In the genomic region with DNA sequence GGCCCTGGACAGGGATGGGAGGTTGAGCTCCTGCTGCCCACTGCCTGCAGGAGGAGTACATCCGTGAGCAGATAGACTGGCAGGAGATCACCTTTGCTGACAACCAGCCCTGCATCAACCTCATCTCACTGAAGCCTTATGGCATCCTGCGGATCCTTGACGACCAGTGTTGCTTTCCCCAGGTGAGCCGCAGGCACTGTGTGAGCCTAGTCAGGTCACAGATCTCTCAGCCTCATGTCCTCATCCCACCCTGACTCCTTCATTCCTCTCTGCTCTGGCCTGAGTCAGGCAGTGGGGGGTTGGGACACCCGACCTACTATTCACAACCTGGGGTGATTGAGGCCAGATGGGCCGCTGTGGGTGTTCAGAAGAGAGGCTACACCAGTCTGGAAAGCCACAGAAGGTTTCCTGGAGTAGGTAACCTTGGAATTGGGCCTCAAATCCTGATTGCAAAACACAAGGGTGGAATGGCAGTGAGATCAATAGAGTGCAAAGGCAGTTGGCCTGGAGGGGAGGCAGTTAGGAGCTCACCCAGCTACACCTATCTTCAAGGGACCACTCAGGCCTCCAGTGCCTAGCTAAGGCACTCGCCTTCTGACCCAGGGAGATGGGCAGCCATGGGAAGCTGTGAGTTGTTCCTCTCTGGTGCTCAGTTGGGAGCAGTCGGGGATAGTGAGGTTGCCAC, we compare ENCODE assay signal across 18 cellular contexts.
"Had no signal": no experiment of that assay in that cellular context is flagged by ENCODE, and none has a peak within 500 bp of the region (broad histone marks: within the 10 kb centered on the region; RNA-seq: fewer than 3 reads in every experiment).

No MANE protein-coding gene starts in this region.

- H3K9me3 Mint-ChIP-seq: naive thymus-derived CD8-positive, alpha-beta T cell had no signal

- H3K4me1 ChIP-seq: thyroid gland, upper lobe of right lung had no signal

- H3K4me3 Mint-ChIP-seq: naive thymus-derived CD8-positive, alpha-beta T cell had no signal

- H3K27ac Mint-ChIP-seq: naive thymus-derived CD8-positive, alpha-beta T cell had no signal

- H3K79me2 ChIP-seq: hepatocyte had no signal

- H3K36me3 ChIP-seq: ovary, right atrium auricular region, suprapubic skin, thyroid gland, upper lobe of right lung had no signal

- H3K27me3 ChIP-seq: hepatocyte, ovary, right atrium auricular region, suprapubic skin, thyroid gland, upper lobe of right lung had no signal

- H3K27ac ChIP-seq: coronary artery, hepatocyte, ovary, right atrium auricular region, suprapubic skin, thyroid gland, upper lobe of right lung had no signal

- H2AFZ ChIP-seq: hepatocyte had no signal

- H3K36me3 Mint-ChIP-seq: naive thymus-derived CD8-positive, alpha-beta T cell had no signal

- ATAC-seq: left colon; mucosa of descending colon; naive thymus-derived CD8-positive, alpha-beta T cell; stimulated activated naive CD8-positive, alpha-beta T cell treated with anti-CD3 and anti-CD28 coated beads, Interleukin-15, Interleukin-2, amounts not matched to agents 100 U/mL and 50 U/mL, for 24 hours; upper lobe of right lung had no signal

- H3K9me3 ChIP-seq: mucosa of descending colon, ovary, right atrium auricular region, suprapubic skin, thyroid gland, upper lobe of right lung had no signal

- DNase-seq: effector CD4-positive, alpha-beta T cell; foreskin melanocyte; head of caudate nucleus; left colon; mammary epithelial cell; mucosa of descending colon; naive thymus-derived CD8-positive, alpha-beta T cell; nucleus accumbens; ovary; small intestine; stimulated activated CD4-positive, alpha-beta T cell treated with anti-CD3 and anti-CD28 coated beads, Interleukin-12 subunit alpha, Interleukin-12 subunit beta, amount 100 ng/mL, for 4 hours; stimulated activated naive CD8-positive, alpha-beta T cell treated with anti-CD3 and anti-CD28 coated beads, Interleukin-15, Interleukin-2, amounts not matched to agents 100 U/mL and 50 U/mL, for 24 hours; thyroid gland; upper lobe of right lung had no signal

- H3K4me2 ChIP-seq: hepatocyte had no signal

- H3K4me3 ChIP-seq: coronary artery, hepatocyte, mucosa of descending colon, ovary, right atrium auricular region, suprapubic skin, thyroid gland, upper lobe of right lung had no signal
